Comparison of ENCODE assay signal across 1 cellular context in the genomic region with DNA sequence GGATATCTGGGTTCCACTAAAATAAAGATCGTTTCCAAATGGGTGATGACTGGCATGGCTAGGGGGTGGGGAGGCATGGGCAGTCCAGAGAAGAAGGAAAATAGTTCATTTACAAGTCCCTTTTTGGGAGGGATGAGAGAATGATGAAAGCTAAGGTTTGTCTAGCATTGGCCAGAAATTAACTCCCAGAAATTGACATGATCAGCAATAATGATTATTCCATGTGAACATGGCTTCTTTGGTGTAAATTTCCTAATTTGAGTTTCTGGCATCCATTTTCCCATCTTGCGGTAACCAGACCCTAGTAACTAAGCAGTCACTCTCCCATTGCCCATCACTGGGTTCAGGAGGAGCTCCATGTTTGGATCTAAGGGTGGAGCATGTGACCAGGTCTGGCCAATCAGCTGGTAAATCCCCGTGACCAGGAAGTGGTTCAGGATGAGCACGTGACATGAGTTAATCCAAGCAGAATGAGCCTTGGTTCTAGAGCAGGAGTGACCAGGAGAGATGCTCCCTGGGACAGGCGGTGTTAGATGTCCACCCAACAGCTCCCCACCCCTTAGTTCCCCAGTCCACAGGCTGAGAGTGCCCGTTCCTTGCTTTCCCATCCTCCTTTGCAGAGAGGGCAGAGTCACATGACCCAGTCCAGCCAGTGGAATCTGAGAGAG.
TF ChIP-seq lines count a peak whose summit lies in the region.

No MANE protein-coding gene starts in this region.

TF ChIP-seq in HepG2, 621 proteins besides CTCF, POLR2A, EP300 and RAD21 (continued from another document):
- TF ChIP-seq, protein P1, sequence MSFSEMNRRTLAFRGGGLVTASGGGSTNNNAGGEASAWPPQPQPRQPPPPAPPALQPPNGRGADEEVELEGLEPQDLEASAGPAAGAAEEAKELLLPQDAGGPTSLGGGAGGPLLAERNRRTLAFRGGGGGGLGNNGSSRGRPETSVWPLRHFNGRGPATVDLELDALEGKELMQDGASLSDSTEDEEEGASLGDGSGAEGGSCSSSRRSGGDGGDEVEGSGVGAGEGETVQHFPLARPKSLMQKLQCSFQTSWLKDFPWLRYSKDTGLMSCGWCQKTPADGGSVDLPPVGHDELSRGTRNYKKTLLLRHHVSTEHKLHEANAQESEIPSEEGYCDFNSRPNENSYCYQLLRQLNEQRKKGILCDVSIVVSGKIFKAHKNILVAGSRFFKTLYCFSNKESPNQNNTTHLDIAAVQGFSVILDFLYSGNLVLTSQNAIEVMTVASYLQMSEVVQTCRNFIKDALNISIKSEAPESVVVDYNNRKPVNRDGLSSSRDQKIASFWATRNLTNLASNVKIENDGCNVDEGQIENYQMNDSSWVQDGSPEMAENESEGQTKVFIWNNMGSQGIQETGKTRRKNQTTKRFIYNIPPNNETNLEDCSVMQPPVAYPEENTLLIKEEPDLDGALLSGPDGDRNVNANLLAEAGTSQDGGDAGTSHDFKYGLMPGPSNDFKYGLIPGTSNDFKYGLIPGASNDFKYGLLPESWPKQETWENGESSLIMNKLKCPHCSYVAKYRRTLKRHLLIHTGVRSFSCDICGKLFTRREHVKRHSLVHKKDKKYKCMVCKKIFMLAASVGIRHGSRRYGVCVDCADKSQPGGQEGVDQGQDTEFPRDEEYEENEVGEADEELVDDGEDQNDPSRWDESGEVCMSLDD (CRISPR knock-in tag; IDR thresholded peaks at IDR 0.05; ENCODE audit: borderline replicate concordance) = no peak
